Comparison of ENCODE assay signal across 26 cellular contexts in the genomic region with DNA sequence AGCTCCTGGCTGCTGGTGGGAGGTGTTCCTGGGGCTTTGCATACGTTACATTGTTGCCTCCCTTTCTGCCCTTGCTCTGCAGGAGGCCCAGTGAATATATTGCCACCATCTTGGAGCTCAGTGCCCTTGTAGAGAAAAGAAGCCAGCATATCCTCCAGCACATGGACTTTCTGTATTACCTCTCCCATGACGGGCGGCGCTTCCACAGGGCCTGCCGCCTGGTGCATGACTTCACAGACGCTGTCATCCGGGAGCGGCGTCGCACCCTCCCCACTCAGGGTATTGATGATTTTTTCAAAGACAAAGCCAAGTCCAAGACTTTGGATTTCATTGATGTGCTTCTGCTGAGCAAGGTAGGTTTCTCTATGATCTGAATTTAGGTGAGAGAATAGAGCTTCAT. TPM values are rescaled to one million over a fixed set of nuclear protein-coding genes. Genes with fewer than 3 reads are reported as not detected.
A peak's percentile ranks its signal among the peaks of the same experiment; 100 is the strongest.
DNase-seq lines count a peak whose midpoint lies in the region; ATAC-seq and TF ChIP-seq lines count a peak whose summit lies in the region.
"Had no signal": no experiment of that assay in that cellular context is flagged by ENCODE, and none has a peak within 500 bp of the region (broad histone marks: within the 10 kb centered on the region; RNA-seq: fewer than 3 reads in every experiment).

No MANE protein-coding gene starts in this region.

- H3K9me3 ChIP-seq in esophagus muscularis mucosa, result peaks cover 0 to 15% (median 7%) of the 10 kb centered on the region in 4 donors
- H3K9me3 ChIP-seq: BE2C had no signal

- peaks cover 0 to 2% of the 10 kb centered on the region in 2 donors for H3K9me3 Mint-ChIP-seq in natural killer cell

- no peak overlapping the region for H3K27ac Mint-ChIP-seq in natural killer cell
- H3K27ac Mint-ChIP-seq: CD14-positive monocyte; CD4-positive, alpha-beta memory T cell; CD4-positive, CD25-positive, alpha-beta regulatory T cell; CD8-positive, alpha-beta memory T cell had no signal

- TF ChIP-seq CTCF in esophagus muscularis mucosa (IDR thresholded peaks at IDR 0.05) (no peak), natural killer cell (IDR thresholded peaks at IDR 0.05) (no peak)

- no peak overlapping the region for H3K4me3 ChIP-seq in esophagus muscularis mucosa
- H3K4me3 ChIP-seq: BLaER1, GM12878 had no signal

- peak; percentile 10 for ATAC-seq in Right ventricle myocardium inferior
- ATAC-seq in natural killer cell, result no peak
- no peak for ATAC-seq in GM21737 (IDR thresholded peaks at IDR 0.05; ENCODE audit: unreplicated experiment)
- ATAC-seq: GM12878 had no signal

- no peaks in the 10 kb centered on the region for H3K4me1 ChIP-seq in esophagus muscularis mucosa
- H3K4me1 ChIP-seq: BE2C, BLaER1 had no signal

- H3K4me1 Mint-ChIP-seq in natural killer cell, result no peaks in the 10 kb centered on the region
- H3K4me1 Mint-ChIP-seq: CD14-positive monocyte; CD4-positive, alpha-beta memory T cell; CD4-positive, CD25-positive, alpha-beta regulatory T cell; CD8-positive, alpha-beta memory T cell had no signal

- H3K36me3 ChIP-seq in esophagus muscularis mucosa, result peaks cover 0 to 66% (median 24%) of the 10 kb centered on the region in 4 donors
- H3K36me3 ChIP-seq: BE2C, BLaER1 had no signal

- TF ChIP-seq EP300 in esophagus muscularis mucosa (IDR thresholded peaks at IDR 0.05), result no peak

- TF ChIP-seq POLR2A in esophagus muscularis mucosa (IDR thresholded peaks at IDR 0.05; ENCODE audit: low read depth), result no peak

- peaks cover 3% of the 10 kb centered on the region for H3K36me3 Mint-ChIP-seq in natural killer cell
- H3K36me3 Mint-ChIP-seq: CD14-positive monocyte; CD4-positive, CD25-positive, alpha-beta regulatory T cell had no signal

- intact Hi-C loops in Right ventricle myocardium inferior (cut with DNase I), result no loop called here
- intact Hi-C loops in cardiac septum (cut with DNase I), result no loop called here
- intact Hi-C loops in esophagus muscularis mucosa (cut with DNase I), result no loop called here
- intact Hi-C loops in natural killer cell (cut with micrococcal nuclease), result no loop called here

- DNase-seq in Right ventricle myocardium inferior (ENCODE audit: missing footprints), result no peak
- DNase-seq in cardiac septum (ENCODE audit: low spot score), result no peak
- peak; percentile 72 for DNase-seq in esophagus muscularis mucosa (ENCODE audit: extremely low spot score)
- DNase-seq in natural killer cell, result no peak
- DNase-seq: 8988T; ACHN; BE2C; C1 segment of cervical spinal cord; CD4-positive, alpha-beta memory T cell; CD4-positive, CD25-positive, alpha-beta regulatory T cell; CD8-positive, alpha-beta memory T cell; COR-L47; DMS 273 treated with DMSO at 0.1 percent for 48 hours; DMS153; DMS53; DMS79; DND-41; EL; GDM1 had no signal

- WGBS in esophagus muscularis mucosa, result 93% methylated on average over 10 of the region's 10 CpGs

- no peak overlapping the region for H3K4me3 Mint-ChIP-seq in natural killer cell
- H3K4me3 Mint-ChIP-seq: CD14-positive monocyte; CD4-positive, alpha-beta memory T cell; CD4-positive, CD25-positive, alpha-beta regulatory T cell; CD8-positive, alpha-beta memory T cell had no signal

- H3K27me3 ChIP-seq in esophagus muscularis mucosa, result no peaks in the 10 kb centered on the region
- H3K27me3 ChIP-seq: BE2C, BLaER1 had no signal

- peaks cover 22 to 52% of the 10 kb centered on the region in 2 donors for H3K27me3 Mint-ChIP-seq in natural killer cell (ENCODE audit: low read depth in 2 of 2)

- H3K27ac ChIP-seq in esophagus muscularis mucosa (replicated peaks in 1 of 4), result no peak overlapping the region
- H3K27ac ChIP-seq: BLaER1 had no signal

RNA-seq across cellular contexts. Expression of gene CYP4F12, which starts 10.5 kb away (rescaled TPM):
- total RNA-seq in Right ventricle myocardium inferior, result 5.8 TPM
- 1.9 TPM for total RNA-seq in cardiac septum
- 1 to 10 TPM; 3.5 to 4.2 (median 3.7) TPM for total RNA-seq in esophagus muscularis mucosa
- total RNA-seq in natural killer cell, result 1 to 10 TPM in 1 of 3 donors, under 1 TPM in 1, not detected in 1; 0.43 to 3.9 TPM
- total RNA-seq: A673; CD4-positive, CD25-positive, alpha-beta regulatory T cell; GM12878 had no signal

RNA-seq across cellular contexts. Expression of gene CYP4F3, which starts 42.7 kb away (rescaled TPM):
- total RNA-seq in Right ventricle myocardium inferior (not detected), cardiac septum (1.00 TPM), esophagus muscularis mucosa (under 1 TPM in 2 of 4 donors, not detected in 2; 0.06 to 0.66 TPM), natural killer cell (1 to 10 TPM in 1 of 3 donors, under 1 TPM in 1, not detected in 1; 0.07 to 3.4 TPM)
- total RNA-seq: A673; CD4-positive, alpha-beta memory T cell; CD4-positive, CD25-positive, alpha-beta regulatory T cell; Daoy; G401 had no signal

RNA-seq across cellular contexts. Expression of gene OR10H2, which starts 44.4 kb away (rescaled TPM):
- total RNA-seq in Right ventricle myocardium inferior (not detected), cardiac septum (not detected), esophagus muscularis mucosa (not detected), natural killer cell (not detected)
- total RNA-seq: A673; CD4-positive, alpha-beta memory T cell; CD4-positive, CD25-positive, alpha-beta regulatory T cell; CD8-positive, alpha-beta memory T cell; Daoy; G401; GM12878 had no signal

RNA-seq across cellular contexts. Expression of gene OR10H3, which starts 54.4 kb away (rescaled TPM):
- total RNA-seq in Right ventricle myocardium inferior (not detected), cardiac septum (not detected), esophagus muscularis mucosa (not detected), natural killer cell (not detected)
- total RNA-seq: A673; CD4-positive, alpha-beta memory T cell; CD4-positive, CD25-positive, alpha-beta regulatory T cell; CD8-positive, alpha-beta memory T cell; Daoy; G401; GM12878 had no signal
